In the genomic region with DNA sequence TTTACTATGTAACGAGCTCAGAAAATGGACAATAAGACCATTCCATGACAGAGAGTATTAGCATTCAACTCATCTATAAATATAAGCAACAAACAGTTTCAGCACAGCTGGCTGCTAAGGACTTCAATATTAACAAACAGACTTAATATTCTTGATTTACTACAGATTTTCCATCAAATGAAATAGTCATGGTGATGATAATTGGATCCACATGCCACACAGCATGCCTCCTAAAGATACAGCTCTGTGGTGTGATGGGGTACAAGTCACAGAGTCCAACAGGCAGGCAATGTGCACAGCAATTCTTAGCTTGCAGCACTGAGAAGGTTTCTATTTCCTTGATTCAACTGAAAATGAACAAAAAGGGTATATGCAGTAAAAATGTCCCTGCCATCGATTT, we compare ENCODE assay signal across 21 cellular contexts.
"Had no signal": no experiment of that assay in that cellular context is flagged by ENCODE, and none has a peak within 500 bp of the region (broad histone marks: within the 10 kb centered on the region; RNA-seq: fewer than 3 reads in every experiment).

No MANE protein-coding gene starts in this region.

- H3K27ac ChIP-seq: ascending aorta, breast epithelium, colonic mucosa, esophagus squamous epithelium, left ventricle myocardium inferior, transverse colon had no signal

- H3K4me3 ChIP-seq: ascending aorta, breast epithelium, colonic mucosa, esophagus squamous epithelium, left ventricle myocardium inferior, transverse colon had no signal

- H3K4me1 ChIP-seq: ascending aorta, breast epithelium, colonic mucosa, transverse colon had no signal

- DNase-seq: activated CD4-positive, alpha-beta T cell treated with anti-CD3 and anti-CD28 coated beads, Interleukin-2, amount 10 ng/mL, durations not matched to agents 24 days and 14 days; activated CD8-positive, alpha-beta T cell treated with anti-CD3 and anti-CD28 coated beads for 36 hours; activated gamma-delta T cell treated with Interleukin-2 at 50 U/mL for 16 hours; colonic mucosa; endodermal cell; esophagus squamous epithelium; glutamatergic neuron; kidney glomerular epithelial cell; left ventricle myocardium inferior; mammary epithelial cell; natural killer cell; small intestine; stimulated activated CD4-positive, alpha-beta T cell treated with anti-CD3 and anti-CD28 coated beads, Interleukin-2, amount 100 ng/mL, for 24 hours; stimulated activated naive CD8-positive, alpha-beta T cell treated with anti-CD3 and anti-CD28 coated beads, Interleukin-15, amount 100 ng/mL, for 72 hours; T-helper 2 cell; transverse colon had no signal

- H3K36me3 ChIP-seq: ascending aorta, breast epithelium, colonic mucosa, esophagus squamous epithelium, left ventricle myocardium inferior, transverse colon had no signal

- H3K27me3 ChIP-seq: ascending aorta, breast epithelium, colonic mucosa, esophagus squamous epithelium, transverse colon had no signal

- H3K9me3 ChIP-seq: ascending aorta, breast epithelium, colonic mucosa, esophagus squamous epithelium, left ventricle myocardium inferior, transverse colon had no signal

- ATAC-seq: activated CD4-positive, CD25-positive, alpha-beta regulatory T cell treated with anti-CD3 and anti-CD28 coated beads, Interleukin-2, amount 50 U/mL, for 24 hours; activated CD8-positive, alpha-beta T cell treated with anti-CD3 and anti-CD28 coated beads for 36 hours; natural killer cell; sciatic nerve; stimulated activated effector memory CD8-positive, alpha-beta T cell treated with anti-CD3 and anti-CD28 coated beads, Interleukin-12 subunit alpha, Interleukin-12 subunit beta, amount 100 ng/mL, for 72 hours; stimulated activated naive CD8-positive, alpha-beta T cell treated with anti-CD3 and anti-CD28 coated beads, Interleukin-15, amount 100 ng/mL, for 72 hours had no signal
